30 cellular contexts compared by ENCODE assay signal in the genomic region with DNA sequence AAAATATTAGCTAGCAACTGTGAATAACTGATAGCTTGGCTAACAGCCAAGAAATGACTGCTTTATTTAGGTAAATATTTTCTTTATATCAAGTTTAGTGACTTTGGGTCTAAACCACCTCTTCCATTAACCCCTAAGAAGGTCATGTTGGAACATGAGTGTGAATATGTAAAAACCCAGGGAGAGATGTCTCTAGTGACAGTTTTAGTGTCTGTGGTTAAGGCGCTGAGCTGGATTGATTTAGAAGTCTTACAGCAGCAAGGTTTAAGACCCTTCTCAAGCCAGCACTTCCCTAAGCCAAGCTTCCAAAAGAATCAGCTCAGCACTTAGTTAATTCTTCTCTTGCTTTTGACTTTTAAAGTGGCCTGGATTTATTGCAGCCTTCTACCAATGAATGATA.
"Had no signal": no experiment of that assay in that cellular context is flagged by ENCODE, and none has a peak within 500 bp of the region (broad histone marks: within the 10 kb centered on the region; RNA-seq: fewer than 3 reads in every experiment).

No MANE protein-coding gene starts in this region.

- H3K9me3 ChIP-seq: body of pancreas, colonic mucosa, ovary, sigmoid colon, uterus had no signal

- H3K4me3 Mint-ChIP-seq: activated CD4-positive, alpha-beta T cell treated with anti-CD3 and anti-CD28 coated beads, Interleukin-2, amount 10 ng/mL, durations not matched to agents 24 days and 14 days; activated CD8-positive, alpha-beta T cell treated with anti-CD3 and anti-CD28 coated beads for 36 hours; activated naive CD8-positive, alpha-beta T cell; activated T-cell treated with anti-CD3 and anti-CD28 coated beads, Interleukin-2, amount 50 U/mL, for 4 hours; effector memory CD8-positive, alpha-beta T cell; mesothelial cell of epicardium; naive B cell; stimulated activated effector memory CD8-positive, alpha-beta T cell treated with anti-CD3 and anti-CD28 coated beads, Interleukin-12 subunit alpha, Interleukin-12 subunit beta, amount 100 ng/mL, for 72 hours; stimulated activated naive CD8-positive, alpha-beta T cell treated with anti-CD3 and anti-CD28 coated beads, Interleukin-15, Interleukin-2, amounts not matched to agents 100 ng/mL and 50 ng/mL, for 24 hours; type B pancreatic cell had no signal

- H3K4me1 Mint-ChIP-seq: activated CD4-positive, alpha-beta T cell treated with anti-CD3 and anti-CD28 coated beads, Interleukin-2, amount 10 ng/mL, durations not matched to agents 24 days and 14 days; naive B cell; stimulated activated effector memory CD8-positive, alpha-beta T cell treated with anti-CD3 and anti-CD28 coated beads, Interleukin-12 subunit alpha, Interleukin-12 subunit beta, amount 100 ng/mL, for 72 hours had no signal

- H3K27ac Mint-ChIP-seq: activated CD4-positive, alpha-beta T cell treated with anti-CD3 and anti-CD28 coated beads, Interleukin-2, amount 10 ng/mL, durations not matched to agents 24 days and 14 days; activated CD8-positive, alpha-beta T cell treated with anti-CD3 and anti-CD28 coated beads for 36 hours; activated naive CD8-positive, alpha-beta T cell; activated T-helper 2 cell treated with anti-CD3 and anti-CD28 coated beads, Interferon-gamma antibody, Interleukin-2, Interleukin-4, amounts not matched to agents 10 μg/mL and 5 μg/mL and 100 μg/mL, durations not matched to agents 14 hours and 24 hours and 36 hours; effector memory CD8-positive, alpha-beta T cell; mesothelial cell of epicardium; progenitor cell of endocrine pancreas; stimulated activated effector memory CD8-positive, alpha-beta T cell treated with anti-CD3 and anti-CD28 coated beads, Interleukin-12 subunit alpha, Interleukin-12 subunit beta, amount 100 ng/mL, for 72 hours; stimulated activated naive CD8-positive, alpha-beta T cell treated with anti-CD3 and anti-CD28 coated beads, Interleukin-15, Interleukin-2, amounts not matched to agents 100 ng/mL and 50 ng/mL, for 24 hours; type B pancreatic cell had no signal

- H3K27ac ChIP-seq: colonic mucosa, ovary, uterus had no signal

- H3K36me3 ChIP-seq: colonic mucosa, ovary, sigmoid colon, uterus had no signal

- ATAC-seq: activated CD8-positive, alpha-beta T cell treated with anti-CD3 and anti-CD28 coated beads for 36 hours; activated T-cell treated with anti-CD3 and anti-CD28 coated beads, Interleukin-2, amount 50 U/mL, for 4 hours; body of pancreas; effector memory CD8-positive, alpha-beta T cell; left cardiac atrium; stimulated activated effector memory CD8-positive, alpha-beta T cell treated with anti-CD3 and anti-CD28 coated beads, Interleukin-12 subunit alpha, Interleukin-12 subunit beta, amount 100 ng/mL, for 72 hours had no signal

- H3K4me1 ChIP-seq: colonic mucosa, sigmoid colon, uterus had no signal

- DNase-seq: activated CD4-positive, alpha-beta T cell treated with anti-CD3 and anti-CD28 coated beads, Interleukin-2, amount 10 ng/mL, durations not matched to agents 24 days and 14 days; activated CD4-positive, CD25-positive, alpha-beta regulatory T cell treated with anti-CD3 and anti-CD28 coated beads, Interleukin-2, amount 50 U/mL, for 72 hours; activated CD8-positive, alpha-beta T cell treated with anti-CD3 and anti-CD28 coated beads for 36 hours; activated T-cell treated with anti-CD3 and anti-CD28 coated beads, Interleukin-2, amount 50 U/mL, for 4 hours; aorta; body of pancreas; cerebellar nuclear complex; colonic mucosa; effector memory CD8-positive, alpha-beta T cell; erythroblast; head of caudate nucleus; hippocampal formation; left cardiac atrium; naive B cell; ovary; retina; sigmoid colon; small intestine; stimulated activated CD4-positive, alpha-beta T cell treated with anti-CD3 and anti-CD28 coated beads, Interleukin-4, amount 100 ng/mL, for 24 hours; substantia nigra; T-helper 9 cell; uterus had no signal

- H3K27me3 ChIP-seq: body of pancreas, colonic mucosa, ovary, uterus had no signal

- H3K27me3 Mint-ChIP-seq: type B pancreatic cell had no signal

- H3K36me3 Mint-ChIP-seq: mesothelial cell of epicardium; naive B cell; stimulated activated effector memory CD8-positive, alpha-beta T cell treated with anti-CD3 and anti-CD28 coated beads, Interleukin-12 subunit alpha, Interleukin-12 subunit beta, amount 100 ng/mL, for 72 hours; type B pancreatic cell had no signal

- H3K9me3 Mint-ChIP-seq: activated CD4-positive, alpha-beta T cell treated with anti-CD3 and anti-CD28 coated beads, Interleukin-2, amount 10 ng/mL, durations not matched to agents 24 days and 14 days; activated CD8-positive, alpha-beta T cell treated with anti-CD3 and anti-CD28 coated beads for 36 hours; activated T-cell treated with anti-CD3 and anti-CD28 coated beads, Interleukin-2, amount 50 U/mL, for 4 hours; activated T-helper 2 cell treated with anti-CD3 and anti-CD28 coated beads, Interferon-gamma antibody, Interleukin-2, Interleukin-4, amounts not matched to agents 10 μg/mL and 5 μg/mL and 100 μg/mL, durations not matched to agents 14 hours and 24 hours and 36 hours; effector memory CD8-positive, alpha-beta T cell; mesothelial cell of epicardium; naive B cell; stimulated activated effector memory CD8-positive, alpha-beta T cell treated with anti-CD3 and anti-CD28 coated beads, Interleukin-12 subunit alpha, Interleukin-12 subunit beta, amount 100 ng/mL, for 72 hours; stimulated activated naive CD8-positive, alpha-beta T cell treated with anti-CD3 and anti-CD28 coated beads, Interleukin-15, Interleukin-2, amounts not matched to agents 100 ng/mL and 50 ng/mL, for 24 hours had no signal

- H3K4me3 ChIP-seq: body of pancreas, colonic mucosa, ovary, sigmoid colon, uterus had no signal

- FAIRE-seq: keratinocyte, small intestine had no signal
